Comparison of ENCODE assay signal across 27 cellular contexts in the genomic region with DNA sequence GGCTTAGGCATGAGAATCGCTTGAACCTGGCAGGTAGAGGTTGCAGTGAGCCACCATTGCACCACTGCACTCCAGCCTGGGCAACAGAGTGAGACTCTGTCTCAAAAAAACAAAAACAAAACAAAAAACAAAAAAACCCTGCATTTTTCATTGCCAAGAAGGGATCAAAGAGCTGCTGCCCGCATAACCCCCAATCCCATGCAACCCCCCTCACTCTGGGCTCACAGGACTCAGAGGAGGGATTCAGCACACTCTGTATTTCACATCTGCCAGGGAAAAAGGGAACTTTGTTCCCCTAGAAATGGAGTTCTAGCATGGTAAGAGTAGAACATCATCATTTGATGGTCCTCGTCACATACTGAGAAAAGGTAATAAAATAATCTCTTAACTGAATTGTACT.
"Had no signal": no experiment of that assay in that cellular context is flagged by ENCODE, and none has a peak within 500 bp of the region (broad histone marks: within the 10 kb centered on the region; RNA-seq: fewer than 3 reads in every experiment).

No MANE protein-coding gene starts in this region.

- DNase-seq: activated CD4-positive, alpha-beta T cell treated with anti-CD3 and anti-CD28 coated beads, Interleukin-2, amount 10 ng/mL, durations not matched to agents 24 days and 14 days; activated CD4-positive, alpha-beta T cell treated with anti-CD3 and anti-CD28 coated beads, Interleukin-2, amount 50 U/mL, for 4 hours; activated CD8-positive, alpha-beta T cell treated with anti-CD3 and anti-CD28 coated beads for 36 hours; activated effector memory CD4-positive, alpha-beta T cell treated with anti-CD3 and anti-CD28 coated beads, Interleukin-2, amount 50 U/mL, for 16 hours; activated naive CD4-positive, alpha-beta T cell; activated naive CD4-positive, alpha-beta T cell treated with anti-CD3 and anti-CD28 coated beads, Interleukin-2, amount 50 U/mL, for 16 hours; activated naive CD8-positive, alpha-beta T cell treated with anti-CD3 and anti-CD28 coated beads for 36 hours; activated T-cell treated with anti-CD3 and anti-CD28 coated beads, Interleukin-2, amount 50 U/mL, for 1 hour; activated T-cell treated with anti-CD3 and anti-CD28 coated beads, Interleukin-2, amount 50 U/mL, for 72 hours; amniotic stem cell; Kasumi-1; KG1; MG63; NCI-H1048; NCI-H1436 treated with DMSO at 0.1 percent for 48 hours; NCI-H1694 treated with DMSO at 0.1 percent for 48 hours; NCI-H524 treated with DMSO at 0.1 percent for 48 hours; NCI-H82; NK-92 treated with Interleukin-12 subunit alpha and Interleukin-12 subunit beta, amount 100 ng/mL, for 24 hours; PC-3; Peyer's patch; RPMI8226; SK-N-SH had no signal

- H3K9me3 ChIP-seq: ascending aorta, MG63, Peyer's patch, SJSA1, SK-N-SH had no signal

- H3K27me3 ChIP-seq: ascending aorta, cardiac muscle cell, MG63, Peyer's patch, SJSA1 had no signal

- H3K4me1 ChIP-seq: ascending aorta, Peyer's patch had no signal

- H3K27ac ChIP-seq: ascending aorta, cardiac muscle cell, Peyer's patch, SJSA1 had no signal

- H3K36me3 ChIP-seq: cardiac muscle cell, MG63, SJSA1 had no signal

- H3K9ac ChIP-seq: SK-N-SH had no signal

- H3K4me2 ChIP-seq: SK-N-SH had no signal

- ATAC-seq: activated CD8-positive, alpha-beta T cell treated with anti-CD3 and anti-CD28 coated beads for 36 hours; activated T-cell treated with anti-CD3 and anti-CD28 coated beads, Interleukin-2, amount 50 U/mL, for 72 hours; activated T-helper 17 cell treated with anti-CD3 and anti-CD28 coated beads, Interleukin-2, amount 50 U/mL, for 72 hours; PC-3 had no signal

- H3K4me3 ChIP-seq: ascending aorta, cardiac muscle cell, MG63, Peyer's patch, SJSA1 had no signal
